In the genomic region with DNA sequence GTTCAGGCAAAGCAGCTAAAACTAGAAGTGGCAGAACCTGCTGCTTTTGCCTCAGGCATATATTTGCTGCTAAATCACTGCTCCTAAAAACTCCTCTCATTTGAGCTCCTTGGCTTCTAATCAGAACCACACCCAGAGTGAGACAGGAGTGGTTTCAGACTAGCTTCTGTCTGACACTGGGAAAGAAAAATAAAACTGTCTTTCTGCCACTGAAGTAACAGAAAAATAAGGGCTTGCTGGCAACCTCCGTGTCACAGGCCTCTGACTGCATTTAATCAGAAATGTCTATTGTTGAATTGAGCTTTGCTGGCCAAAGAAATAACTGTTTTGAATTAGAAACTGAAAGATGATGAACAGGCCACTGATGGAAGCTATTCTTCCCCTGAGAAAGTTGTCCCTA, we compare ENCODE assay signal across 15 cellular contexts. TPM values are rescaled to one million over a fixed set of nuclear protein-coding genes. Genes with fewer than 3 reads are reported as not detected.
DNase-seq lines count a peak whose midpoint lies in the region; ATAC-seq and TF ChIP-seq lines count a peak whose summit lies in the region.
"Had no signal": no experiment of that assay in that cellular context is flagged by ENCODE, and none has a peak within 500 bp of the region (broad histone marks: within the 10 kb centered on the region; RNA-seq: fewer than 3 reads in every experiment).

No MANE protein-coding gene starts in this region.

- no peaks in the 10 kb centered on the region for H3K9me3 Mint-ChIP-seq in MCF 10A (ENCODE audit: unreplicated experiment)
- peaks cover 4% of the 10 kb centered on the region for H3K9me3 Mint-ChIP-seq in osteocyte (ENCODE audit: unreplicated experiment)
- H3K9me3 Mint-ChIP-seq: CD14-positive monocyte had no signal

- TF ChIP-seq POLR2A in uterus (IDR thresholded peaks at IDR 0.05): no peak

- CTCF ChIA-PET in MCF 10A (lab: Yijun Ruan, JAX): interaction anchor here (0.7 to 2.2 kb wide), 8 partner anchors 21 to 1917 kb away, joined by 3 to 11 read pairs (median 4); a partner anchor contains a TSS

- DNase-seq in MCF 10A (ENCODE audit: unreplicated experiment): peak; percentile 61
- DNase-seq in fibroblast of the conjunctiva (ENCODE audit: low read depth): peak; percentile 34
- no peak for DNase-seq in osteocyte (ENCODE audit: extremely low spot score, unreplicated experiment)
- DNase-seq in uterus: peak; percentile 31 to 48
- no peak for DNase-seq in NCI-H1436 (lab: John Stamatoyannopoulos, UW)
- DNase-seq in NCI-H2196 treated with DMSO at 0.1 percent for 48 hours (lab: John Stamatoyannopoulos, UW; ENCODE audit: unreplicated experiment): no peak
- no peak for DNase-seq in brain microvascular endothelial cell
- DNase-seq: activated gamma-delta T cell treated with Interleukin-2 at 50 U/mL for 16 hours; DND-41; NCI-H1092; NCI-H2171 treated with DMSO at 0.1 percent for 48 hours; SHP77 treated with DMSO at 0.1 percent for 48 hours; stimulated activated naive CD8-positive, alpha-beta T cell treated with anti-CD3 and anti-CD28 coated beads, Interleukin-15, Interleukin-2, amounts not matched to agents 100 U/mL and 50 U/mL, for 24 hours had no signal

- H3K4me3 ChIP-seq in uterus: no peak overlapping the region
- H3K4me3 ChIP-seq in brain microvascular endothelial cell (ENCODE audit: low read depth, low read length): no peak overlapping the region

- ATAC-seq in HG02840 (IDR thresholded peaks at IDR 0.05; ENCODE audit: low FRiP score, unreplicated experiment): no peak
- ATAC-seq: stimulated activated naive CD8-positive, alpha-beta T cell treated with anti-CD3 and anti-CD28 coated beads, Interleukin-15, Interleukin-2, amounts not matched to agents 100 U/mL and 50 U/mL, for 24 hours had no signal

- H3K36me3 ChIP-seq in uterus: no peaks in the 10 kb centered on the region
- no peaks in the 10 kb centered on the region for H3K36me3 ChIP-seq in brain microvascular endothelial cell (replicated peaks)

- H3K4me1 Mint-ChIP-seq in MCF 10A (ENCODE audit: insufficient read depth, unreplicated experiment): peaks cover 21% of the 10 kb centered on the region
- peaks cover 17% of the 10 kb centered on the region for H3K4me1 Mint-ChIP-seq in osteocyte (ENCODE audit: unreplicated experiment)

- H3K27ac Mint-ChIP-seq in MCF 10A (ENCODE audit: low read depth, unreplicated experiment): peak overlapping the region; percentile 74
- peak overlapping the region; percentile 85 for H3K27ac Mint-ChIP-seq in osteocyte (ENCODE audit: unreplicated experiment)
- H3K27ac Mint-ChIP-seq: CD14-positive monocyte had no signal

- H3K4me3 Mint-ChIP-seq in MCF 10A (ENCODE audit: unreplicated experiment) (peak overlapping the region; percentile 2), osteocyte (ENCODE audit: unreplicated experiment) (peak overlapping the region; percentile 9)
- H3K4me3 Mint-ChIP-seq: CD14-positive monocyte had no signal

- in situ Hi-C loops in brain microvascular endothelial cell (cut with HindIII; ENCODE audit: low pct_ligation_motif_present, low sequenced_read_pairs): no loop called here

- no peaks in the 10 kb centered on the region for H3K36me3 Mint-ChIP-seq in MCF 10A (ENCODE audit: insufficient read depth, unreplicated experiment)
- no peaks in the 10 kb centered on the region for H3K36me3 Mint-ChIP-seq in osteocyte (ENCODE audit: unreplicated experiment)
- H3K36me3 Mint-ChIP-seq: CD14-positive monocyte had no signal

- BruUV-seq in MCF 10A (replicated peaks; lab: Mats Ljungman, UMichigan): no TSS peak

- peak overlapping the region; percentile 76 to 77 for H3K27ac ChIP-seq in uterus
- H3K27ac ChIP-seq in brain microvascular endothelial cell: no peak overlapping the region

- no peaks in the 10 kb centered on the region for H3K4me1 ChIP-seq in uterus

- POLR2A ChIA-PET in MCF 10A (lab: Yijun Ruan, JAX): interaction anchor here (0.7 to 3.8 kb wide), 12 partner anchors 9 to 537 kb away, joined by 3 to 26 read pairs (median 4); a partner anchor contains a TSS

- H3K27me3 ChIP-seq in uterus: no peaks in the 10 kb centered on the region
- no peaks in the 10 kb centered on the region for H3K27me3 ChIP-seq in brain microvascular endothelial cell (replicated peaks)

- no peaks in the 10 kb centered on the region for H3K9me3 ChIP-seq in uterus

- no peak for TF ChIP-seq CTCF in MCF 10A (IDR thresholded peaks at IDR 0.05; ENCODE audit: unreplicated experiment)
- no peak for TF ChIP-seq CTCF in osteocyte (IDR thresholded peaks at IDR 0.05)
- no peak for TF ChIP-seq CTCF in uterus (IDR thresholded peaks at IDR 0.05)
- TF ChIP-seq CTCF in brain microvascular endothelial cell (IDR thresholded peaks at IDR 0.05; ENCODE audit: low read depth, low read length, missing control alignments): no peak

- H3K27me3 Mint-ChIP-seq in MCF 10A (ENCODE audit: insufficient read depth, unreplicated experiment) (peaks cover 57% of the 10 kb centered on the region), osteocyte (ENCODE audit: unreplicated experiment) (no peaks in the 10 kb centered on the region)

- intact Hi-C loops in MCF 10A (cut with micrococcal nuclease): loop anchor here (2.0 to 5.0 kb wide), 3 partner anchors 35 to 216 kb away; a partner anchor contains a TSS
- intact Hi-C loops in uterus (cut with DNase I; ENCODE audit: low total_unique reads): no loop called here

RNA-seq across cellular contexts. Expression of a gene that starts 52.1 kb away (rescaled TPM):
- total RNA-seq in MCF 10A (2022) (36.3 and 37.0 TPM in 2 replicates), osteocyte (44.3 and 52.2 TPM in 2 replicates), uterus (100 to 1,000 TPM in 2 of 4 donors, 10 to 100 TPM in 2; 68.6 to 146 (median 111) TPM)

Comparison
In these comparisons a context has a peak if more than half of its experiments do, and no peak if none do; other contexts are left out.
1. DNase-seq: peak in MCF 10A (single experiment), fibroblast of the conjunctiva (single experiment) and uterus (2 of 2); none in osteocyte (single experiment), NCI-H1436 (single experiment), NCI-H2196 treated with DMSO at 0.1 percent for 48 hours (single experiment) and brain microvascular endothelial cell (single experiment).